34 cellular contexts compared by ENCODE assay signal in genomic region chr15:63357061-63357460, GRCh38. TPM values are rescaled to one million over a fixed set of nuclear protein-coding genes. Genes with fewer than 3 reads are reported as not detected.
"Had no signal": no experiment of that assay in that cellular context is flagged by ENCODE, and none has a peak within 500 bp of the region (broad histone marks: within the 10 kb centered on the region; RNA-seq: fewer than 3 reads in every experiment).

No MANE protein-coding gene starts in this region.

- ATAC-seq: activated CD4-positive, CD25-positive, alpha-beta regulatory T cell treated with anti-CD3 and anti-CD28 coated beads, Interleukin-2, amount 50 U/mL, for 24 hours; activated T-helper 17 cell treated with anti-CD3 and anti-CD28 coated beads, Interleukin-2, amount 50 U/mL, for 72 hours; effector memory CD8-positive, alpha-beta T cell; gastroesophageal sphincter; naive thymus-derived CD8-positive, alpha-beta T cell; pancreas; psoas muscle; stimulated activated memory B cell treated with anti-CD40 and anti-IgM and Interleukin-4, amounts not matched to agents 10 μg/mL and 1 μg/mL and 100 μg/mL, for 72 hours; stimulated activated naive CD8-positive, alpha-beta T cell treated with anti-CD3 and anti-CD28 coated beads, Interleukin-15, amount 100 ng/mL, for 72 hours had no signal

- DNase-seq: activated CD4-positive, alpha-beta memory T cell treated with anti-CD3 and anti-CD28 coated beads for 36 hours; activated CD4-positive, alpha-beta T cell treated with anti-CD3 and anti-CD28 coated beads, Interleukin-2, amount 10 ng/mL, durations not matched to agents 24 days and 14 days; activated CD8-positive, alpha-beta memory T cell treated with anti-CD3 and anti-CD28 coated beads, Interleukin-2, amount 50 U/mL, for 48 hours; activated gamma-delta T cell treated with Interleukin-2 at 50 U/mL for 16 hours; activated naive CD4-positive, alpha-beta T cell treated with anti-CD3 and anti-CD28 coated beads, Interleukin-2, amount 50 U/mL, for 16 hours; activated T-cell treated with anti-CD3 and anti-CD28 coated beads, Interleukin-2, amount 50 U/mL, for 24 hours; amniotic stem cell; effector memory CD8-positive, alpha-beta T cell; hippocampal formation; kidney; left colon; midbrain; naive thymus-derived CD8-positive, alpha-beta T cell; pancreas; psoas muscle; stimulated activated CD4-positive, alpha-beta T cell treated with anti-CD3 and anti-CD28 coated beads, Interleukin-1b, Interleukin-23, amount 100 ng/mL, for 48 hours; stimulated activated CD4-positive, alpha-beta T cell treated with anti-CD3 and anti-CD28 coated beads, Interleukin-4, amount 100 ng/mL, for 4 hours; stimulated activated CD8-positive, alpha-beta memory T cell treated with anti-CD3 and anti-CD28 coated beads, Interleukin-4, amount 100 ng/mL, for 48 hours; stimulated activated naive CD8-positive, alpha-beta T cell treated with anti-CD3 and anti-CD28 coated beads, Interleukin-15, amount 100 ng/mL, for 72 hours; substantia nigra; T-helper 9 cell; tibial artery had no signal

- H3K36me3 Mint-ChIP-seq: activated CD4-positive, alpha-beta memory T cell treated with anti-CD3 and anti-CD28 coated beads for 36 hours; memory B cell; naive thymus-derived CD8-positive, alpha-beta T cell; stimulated activated memory B cell treated with anti-CD40 and anti-IgM and Interleukin-4, amounts not matched to agents 10 μg/mL and 1 μg/mL and 100 μg/mL, for 72 hours had no signal

- H3K9me3 Mint-ChIP-seq: activated CD4-positive, alpha-beta memory T cell treated with anti-CD3 and anti-CD28 coated beads for 36 hours; activated CD4-positive, alpha-beta T cell treated with anti-CD3 and anti-CD28 coated beads, Interleukin-2, amount 10 ng/mL, durations not matched to agents 24 days and 14 days; activated T-cell treated with anti-CD3 and anti-CD28 coated beads, Interleukin-2, amount 50 U/mL, for 24 hours; activated T-helper 17 cell treated with anti-CD3 and anti-CD28 coated beads, Interleukin-2, amount 50 U/mL, for 72 hours; central memory CD8-positive, alpha-beta T cell; effector memory CD8-positive, alpha-beta T cell; memory B cell; naive thymus-derived CD8-positive, alpha-beta T cell; neural crest cell; stimulated activated memory B cell treated with anti-CD40 and anti-IgM and Interleukin-4, amounts not matched to agents 10 μg/mL and 1 μg/mL and 100 μg/mL, for 72 hours; stimulated activated naive CD8-positive, alpha-beta T cell treated with anti-CD3 and anti-CD28 coated beads, Interleukin-15, amount 100 ng/mL, for 72 hours; T-helper 1 cell treated with Interleukin-12 subunit alpha and Interleukin-12 subunit beta and Interleukin-4 antibody, amounts not matched to agents 30 μg/mL and 1 μg/mL, for 36 hours had no signal

- H3K27ac Mint-ChIP-seq: activated CD4-positive, alpha-beta memory T cell treated with anti-CD3 and anti-CD28 coated beads for 36 hours; activated CD4-positive, alpha-beta T cell treated with anti-CD3 and anti-CD28 coated beads, Interleukin-2, amount 10 ng/mL, durations not matched to agents 24 days and 14 days; activated T-cell treated with anti-CD3 and anti-CD28 coated beads, Interleukin-2, amount 50 U/mL, for 24 hours; activated T-helper 17 cell treated with anti-CD3 and anti-CD28 coated beads, Interleukin-2, amount 50 U/mL, for 72 hours; effector memory CD8-positive, alpha-beta T cell; memory B cell; naive thymus-derived CD8-positive, alpha-beta T cell; stimulated activated memory B cell treated with anti-CD40 and anti-IgM and Interleukin-4, amounts not matched to agents 10 μg/mL and 1 μg/mL and 100 μg/mL, for 72 hours; stimulated activated naive CD8-positive, alpha-beta T cell treated with anti-CD3 and anti-CD28 coated beads, Interleukin-15, amount 100 ng/mL, for 72 hours; T-helper 1 cell treated with Interleukin-12 subunit alpha and Interleukin-12 subunit beta and Interleukin-4 antibody, amounts not matched to agents 30 μg/mL and 1 μg/mL, for 36 hours had no signal

- H3K9me3 ChIP-seq: esophagus muscularis mucosa, gastroesophageal sphincter, pancreas, psoas muscle, tibial artery had no signal

- H3K27me3 Mint-ChIP-seq: activated T-cell treated with anti-CD3 and anti-CD28 coated beads, Interleukin-2, amount 50 U/mL, for 24 hours had no signal

- H3K27me3 ChIP-seq: esophagus muscularis mucosa, gastroesophageal sphincter, pancreas, tibial artery had no signal

- H3K4me1 ChIP-seq: gastroesophageal sphincter, psoas muscle, tibial artery had no signal

- H3K4me3 Mint-ChIP-seq: activated CD4-positive, alpha-beta memory T cell treated with anti-CD3 and anti-CD28 coated beads for 36 hours; activated CD4-positive, alpha-beta T cell treated with anti-CD3 and anti-CD28 coated beads, Interleukin-2, amount 10 ng/mL, durations not matched to agents 24 days and 14 days; activated T-cell treated with anti-CD3 and anti-CD28 coated beads, Interleukin-2, amount 50 U/mL, for 24 hours; activated T-helper 17 cell treated with anti-CD3 and anti-CD28 coated beads, Interleukin-2, amount 50 U/mL, for 72 hours; central memory CD8-positive, alpha-beta T cell; effector memory CD8-positive, alpha-beta T cell; memory B cell; naive thymus-derived CD8-positive, alpha-beta T cell; neural crest cell; stimulated activated memory B cell treated with anti-CD40 and anti-IgM and Interleukin-4, amounts not matched to agents 10 μg/mL and 1 μg/mL and 100 μg/mL, for 72 hours; stimulated activated naive CD8-positive, alpha-beta T cell treated with anti-CD3 and anti-CD28 coated beads, Interleukin-15, amount 100 ng/mL, for 72 hours; T-helper 1 cell treated with Interleukin-12 subunit alpha and Interleukin-12 subunit beta and Interleukin-4 antibody, amounts not matched to agents 30 μg/mL and 1 μg/mL, for 36 hours had no signal

- H3K4me2 ChIP-seq: smooth muscle cell had no signal

- H3K27ac ChIP-seq: esophagus muscularis mucosa, gastroesophageal sphincter, pancreas, psoas muscle, SK-N-MC, tibial artery, VCaP had no signal

- H3K4me1 Mint-ChIP-seq: activated CD4-positive, alpha-beta T cell treated with anti-CD3 and anti-CD28 coated beads, Interleukin-2, amount 10 ng/mL, durations not matched to agents 24 days and 14 days; activated T-helper 17 cell treated with anti-CD3 and anti-CD28 coated beads, Interleukin-2, amount 50 U/mL, for 72 hours; central memory CD8-positive, alpha-beta T cell; naive thymus-derived CD8-positive, alpha-beta T cell; stimulated activated naive CD8-positive, alpha-beta T cell treated with anti-CD3 and anti-CD28 coated beads, Interleukin-15, amount 100 ng/mL, for 72 hours had no signal

- H3K4me3 ChIP-seq: esophagus muscularis mucosa, gastroesophageal sphincter, pancreas, psoas muscle, SK-N-MC, smooth muscle cell, tibial artery had no signal

- H3K36me3 ChIP-seq: esophagus muscularis mucosa, gastroesophageal sphincter, pancreas, tibial artery had no signal

RNA-seq across cellular contexts. Expression of gene CA12, which starts 24.6 kb away (rescaled TPM):
- total RNA-seq: naive thymus-derived CD8-positive, alpha-beta T cell had no signal
- polyA plus RNA-seq: naive thymus-derived CD8-positive, alpha-beta T cell had no signal
